Comparison of ENCODE assay signal across 25 cellular contexts in genomic region chr9:14723301-14723700, GRCh38. TPM values are rescaled to one million over a fixed set of nuclear protein-coding genes. Genes with fewer than 3 reads are reported as not detected.
"Had no signal": no experiment of that assay in that cellular context is flagged by ENCODE, and none has a peak within 500 bp of the region (broad histone marks: within the 10 kb centered on the region; RNA-seq: fewer than 3 reads in every experiment).

No MANE protein-coding gene starts in this region.

- H3K9ac ChIP-seq: parathyroid adenoma had no signal

- DNase-seq: activated B cell treated with CpG ODN at 0.5 μM for 24 hours; activated CD4-positive, alpha-beta T cell treated with anti-CD3 and anti-CD28 coated beads, Interleukin-2, amount 10 ng/mL, durations not matched to agents 24 days and 14 days; activated CD8-positive, alpha-beta T cell treated with anti-CD3 and anti-CD28 coated beads for 36 hours; activated naive CD4-positive, alpha-beta T cell; activated naive CD8-positive, alpha-beta T cell treated with anti-CD3 and anti-CD28 coated beads for 36 hours; activated T-cell treated with anti-CD3 and anti-CD28 coated beads, Interleukin-2, amount 50 U/mL, for 1 hour; body of pancreas; caudate nucleus; effector memory CD8-positive, alpha-beta T cell; foreskin melanocyte; immature natural killer cell; kidney glomerular epithelial cell; left ventricle myocardium inferior; mucosa of descending colon; naive B cell; spleen; stimulated activated naive B cell treated with anti-CD40 and anti-IgM and Interleukin-4, amounts not matched to agents 10 μg/mL and 1 μg/mL and 100 μg/mL, for 72 hours had no signal

- H3K4me1 ChIP-seq: body of pancreas, left ventricle myocardium inferior, parathyroid adenoma, spleen had no signal

- H3K36me3 Mint-ChIP-seq: activated naive CD8-positive, alpha-beta T cell treated with anti-CD3 and anti-CD28 coated beads for 36 hours; memory B cell; naive B cell; stimulated activated naive B cell treated with anti-CD40 and anti-IgM and Interleukin-4, amounts not matched to agents 10 μg/mL and 1 μg/mL and 100 μg/mL, for 72 hours had no signal

- H3K36me3 ChIP-seq: left ventricle myocardium inferior, neutrophil, spleen had no signal

- H3K27ac Mint-ChIP-seq: activated B cell treated with CpG ODN at 0.5 μM for 24 hours; activated CD4-positive, alpha-beta T cell treated with anti-CD3 and anti-CD28 coated beads, Interleukin-2, amount 10 ng/mL, durations not matched to agents 24 days and 14 days; activated CD8-positive, alpha-beta T cell treated with anti-CD3 and anti-CD28 coated beads for 36 hours; activated naive CD8-positive, alpha-beta T cell treated with anti-CD3 and anti-CD28 coated beads for 36 hours; activated T-helper 17 cell treated with anti-CD3 and anti-CD28 coated beads, Interleukin-2, amount 50 U/mL, for 72 hours; effector memory CD8-positive, alpha-beta T cell; immature natural killer cell; memory B cell; naive B cell; stimulated activated naive B cell treated with anti-CD40 and anti-IgM and Interleukin-4, amounts not matched to agents 10 μg/mL and 1 μg/mL and 100 μg/mL, for 72 hours; T-helper 2 cell treated with Interferon-gamma antibody and Interleukin-4, amounts not matched to agents 5 μg/mL and 100 μg/mL, for 36 hours had no signal

- H3K4me1 Mint-ChIP-seq: activated B cell treated with CpG ODN at 0.5 μM for 24 hours; activated CD4-positive, alpha-beta T cell treated with anti-CD3 and anti-CD28 coated beads, Interleukin-2, amount 10 ng/mL, durations not matched to agents 24 days and 14 days; activated naive CD8-positive, alpha-beta T cell treated with anti-CD3 and anti-CD28 coated beads for 36 hours; activated T-helper 17 cell treated with anti-CD3 and anti-CD28 coated beads, Interleukin-2, amount 50 U/mL, for 72 hours; immature natural killer cell; naive B cell; stimulated activated naive B cell treated with anti-CD40 and anti-IgM and Interleukin-4, amounts not matched to agents 10 μg/mL and 1 μg/mL and 100 μg/mL, for 72 hours had no signal

- H3K9me3 ChIP-seq: body of pancreas, left ventricle myocardium inferior, mucosa of descending colon, neutrophil, spleen had no signal

- H3K79me2 ChIP-seq: parathyroid adenoma had no signal

- H3K4me3 Mint-ChIP-seq: activated B cell treated with CpG ODN at 0.5 μM for 24 hours; activated CD4-positive, alpha-beta T cell treated with anti-CD3 and anti-CD28 coated beads, Interleukin-2, amount 10 ng/mL, durations not matched to agents 24 days and 14 days; activated CD8-positive, alpha-beta T cell treated with anti-CD3 and anti-CD28 coated beads for 36 hours; activated naive CD8-positive, alpha-beta T cell treated with anti-CD3 and anti-CD28 coated beads for 36 hours; activated T-helper 17 cell treated with anti-CD3 and anti-CD28 coated beads, Interleukin-2, amount 50 U/mL, for 72 hours; effector memory CD8-positive, alpha-beta T cell; immature natural killer cell; memory B cell; naive B cell; stimulated activated naive B cell treated with anti-CD40 and anti-IgM and Interleukin-4, amounts not matched to agents 10 μg/mL and 1 μg/mL and 100 μg/mL, for 72 hours; T-helper 2 cell treated with Interferon-gamma antibody and Interleukin-4, amounts not matched to agents 5 μg/mL and 100 μg/mL, for 36 hours had no signal

- H3K9me3 Mint-ChIP-seq: activated B cell treated with CpG ODN at 0.5 μM for 24 hours; activated CD4-positive, alpha-beta T cell treated with anti-CD3 and anti-CD28 coated beads, Interleukin-2, amount 10 ng/mL, durations not matched to agents 24 days and 14 days; activated CD8-positive, alpha-beta T cell treated with anti-CD3 and anti-CD28 coated beads for 36 hours; activated naive CD8-positive, alpha-beta T cell treated with anti-CD3 and anti-CD28 coated beads for 36 hours; activated T-helper 17 cell treated with anti-CD3 and anti-CD28 coated beads, Interleukin-2, amount 50 U/mL, for 72 hours; effector memory CD8-positive, alpha-beta T cell; stimulated activated naive B cell treated with anti-CD40 and anti-IgM and Interleukin-4, amounts not matched to agents 10 μg/mL and 1 μg/mL and 100 μg/mL, for 72 hours; T-helper 2 cell treated with Interferon-gamma antibody and Interleukin-4, amounts not matched to agents 5 μg/mL and 100 μg/mL, for 36 hours had no signal

- H3K27ac ChIP-seq: body of pancreas, epithelial cell of prostate, left ventricle myocardium inferior, neutrophil, parathyroid adenoma, spleen had no signal

- H2AFZ ChIP-seq: parathyroid adenoma had no signal

- H3K4me3 ChIP-seq: body of pancreas, left ventricle myocardium inferior, mucosa of descending colon, spleen had no signal

- H3K27me3 ChIP-seq: body of pancreas, neutrophil had no signal

RNA-seq across cellular contexts. Expression of gene CER1, which starts 0.8 kb away (rescaled TPM):
- total RNA-seq: activated B cell treated with CpG ODN at 0.5 μM for 24 hours; activated CD4-positive, alpha-beta T cell treated with anti-CD3 and anti-CD28 coated beads, Interleukin-2, amount 10 ng/mL, durations not matched to agents 24 days and 14 days; activated CD8-positive, alpha-beta T cell treated with anti-CD3 and anti-CD28 coated beads for 36 hours; activated naive CD8-positive, alpha-beta T cell treated with anti-CD3 and anti-CD28 coated beads for 36 hours; activated T-helper 17 cell treated with anti-CD3 and anti-CD28 coated beads, Interleukin-2, amount 50 U/mL, for 72 hours; dermis microvascular lymphatic vessel endothelial cell; fibroblast of lung; left ventricle myocardium inferior; spleen had no signal
